In the genomic region with DNA sequence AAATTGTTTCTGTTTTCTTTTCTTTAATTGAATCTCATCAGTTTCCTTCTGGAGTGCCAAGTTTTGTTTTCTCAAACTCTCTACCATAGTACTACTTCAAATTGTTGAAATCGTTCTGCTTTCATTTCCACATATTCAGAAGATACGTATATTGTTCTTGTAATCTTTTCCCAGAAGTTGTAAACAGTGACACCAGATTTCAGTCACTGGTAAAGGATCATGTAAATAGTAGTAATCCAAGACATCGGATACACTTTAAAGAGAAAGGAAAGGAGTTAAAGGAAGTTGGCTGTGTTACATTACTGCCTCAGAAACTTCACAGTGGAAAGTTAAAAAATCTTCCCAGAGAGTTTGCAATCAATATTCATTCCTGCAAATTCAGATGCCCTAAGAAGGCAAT, we compare ENCODE assay signal across 13 cellular contexts.
DNase-seq lines count a peak whose midpoint lies in the region; ATAC-seq and TF ChIP-seq lines count a peak whose summit lies in the region.
"Had no signal": no experiment of that assay in that cellular context is flagged by ENCODE, and none has a peak within 500 bp of the region (broad histone marks: within the 10 kb centered on the region; RNA-seq: fewer than 3 reads in every experiment).

No MANE protein-coding gene starts in this region.

- POLR2A ChIA-PET in activated CD4-positive, alpha-beta T cell treated with anti-CD3 and anti-CD28 coated beads, Interleukin-2, amount 10 ng/mL, durations not matched to agents 7 days and 5 days (lab: Charles Lee), result no interaction called here

- H3K4me1 Mint-ChIP-seq in activated CD4-positive, alpha-beta T cell treated with anti-CD3 and anti-CD28 coated beads, Interleukin-2, amount 10 ng/mL, durations not matched to agents 7 days and 5 days, result peaks cover 15% of the 10 kb centered on the region

- ATAC-seq in heart left ventricle, result no peak
- ATAC-seq in left ventricle myocardium superior, result no peak
- ATAC-seq in upper lobe of right lung, result peak; percentile 50
- no peak for ATAC-seq in GM19023 (IDR thresholded peaks at IDR 0.05; ENCODE audit: unreplicated experiment)
- ATAC-seq in GM21717 (IDR thresholded peaks at IDR 0.05; ENCODE audit: unreplicated experiment), result no peak
- ATAC-seq: foreskin keratinocyte, T-helper 17 cell had no signal

- DNase-seq in heart left ventricle, result no peak
- DNase-seq in left ventricle myocardium superior, result no peak
- DNase-seq in dorsolateral prefrontal cortex, result no peak
- DNase-seq in upper lobe of right lung, result no peak
- DNase-seq in activated CD4-positive, alpha-beta T cell treated with anti-CD3 and anti-CD28 coated beads, Interleukin-2, amount 10 ng/mL, durations not matched to agents 7 days and 5 days, result no peak
- DNase-seq: foreskin keratinocyte, NCI-H146, retina, T-helper 17 cell had no signal

- peaks cover 0 to 7% (median 0%) of the 10 kb centered on the region in 9 donors for H3K36me3 ChIP-seq in heart left ventricle
- H3K36me3 ChIP-seq in muscle layer of duodenum (ENCODE audit: control insufficient read depth in 1 of 2, insufficient read depth in 2 of 2, low read length in 2 of 2), result no peaks in the 10 kb centered on the region
- no peaks in the 10 kb centered on the region for H3K36me3 ChIP-seq in upper lobe of right lung

- H3K4me3 Mint-ChIP-seq in activated CD4-positive, alpha-beta T cell treated with anti-CD3 and anti-CD28 coated beads, Interleukin-2, amount 10 ng/mL, durations not matched to agents 7 days and 5 days, result no peak overlapping the region
- H3K4me3 Mint-ChIP-seq: T-helper 17 cell had no signal

- CTCF ChIA-PET in activated CD4-positive, alpha-beta T cell treated with anti-CD3 and anti-CD28 coated beads, Interleukin-2, amount 10 ng/mL, durations not matched to agents 7 days and 5 days (lab: Charles Lee), result no interaction called here

- peaks cover 20 to 86% (median 67%) of the 10 kb centered on the region in 12 donors for H3K4me1 ChIP-seq in heart left ventricle
- H3K4me1 ChIP-seq in muscle layer of duodenum (ENCODE audit: control insufficient read depth in 1 of 2, insufficient read depth in 2 of 2, low read length in 2 of 2), result peaks cover 19 to 28% of the 10 kb centered on the region in 2 donors
- H3K4me1 ChIP-seq in upper lobe of right lung, result peaks cover 57% of the 10 kb centered on the region
- H3K4me1 ChIP-seq: foreskin keratinocyte had no signal

- H3K4me3 ChIP-seq in heart left ventricle (peak overlapping the region in 3 of 12 donors; percentile 2 to 32 (median 12)), dorsolateral prefrontal cortex (peak overlapping the region in 21 of 59 donors; percentile 0 to 34 (median 11)), muscle layer of duodenum (ENCODE audit: low read depth in 1 of 2, low read length in 2 of 2) (peak overlapping the region in 1 of 2 donors; percentile 9), upper lobe of right lung (peak overlapping the region; percentile 1)
- H3K4me3 ChIP-seq: lung had no signal

- no peaks in the 10 kb centered on the region for H3K9me3 Mint-ChIP-seq in activated CD4-positive, alpha-beta T cell treated with anti-CD3 and anti-CD28 coated beads, Interleukin-2, amount 10 ng/mL, durations not matched to agents 7 days and 5 days

- H3K36me3 Mint-ChIP-seq in activated CD4-positive, alpha-beta T cell treated with anti-CD3 and anti-CD28 coated beads, Interleukin-2, amount 10 ng/mL, durations not matched to agents 7 days and 5 days (ENCODE audit: low read depth), result peaks cover 5% of the 10 kb centered on the region

- H3K27ac ChIP-seq in heart left ventricle (peak overlapping the region; percentile 2 to 84 (median 80)), dorsolateral prefrontal cortex (peak overlapping the region; percentile 38 to 98 (median 94)), muscle layer of duodenum (ENCODE audit: low read length) (peak overlapping the region; percentile 58), upper lobe of right lung (peak overlapping the region; percentile 27)
- H3K27ac ChIP-seq: foreskin keratinocyte had no signal

- no peak for TF ChIP-seq POLR2A in heart left ventricle (IDR thresholded peaks at IDR 0.05)

- H3K27me3 Mint-ChIP-seq in activated CD4-positive, alpha-beta T cell treated with anti-CD3 and anti-CD28 coated beads, Interleukin-2, amount 10 ng/mL, durations not matched to agents 7 days and 5 days, result no peaks in the 10 kb centered on the region

- WGBS in heart left ventricle, 4 donors, result 40 to 48% (median 42%) methylated on average over 3 of the region's 3 CpGs

- no peak overlapping the region for H3K27ac Mint-ChIP-seq in activated CD4-positive, alpha-beta T cell treated with anti-CD3 and anti-CD28 coated beads, Interleukin-2, amount 10 ng/mL, durations not matched to agents 7 days and 5 days
- H3K27ac Mint-ChIP-seq: T-helper 17 cell had no signal

- H3K9me3 ChIP-seq in heart left ventricle (no peaks in the 10 kb centered on the region), muscle layer of duodenum (ENCODE audit: control insufficient read depth in 1 of 2, low read length in 2 of 2) (no peaks in the 10 kb centered on the region), upper lobe of right lung (no peaks in the 10 kb centered on the region)

- TF ChIP-seq CTCF in heart left ventricle (IDR thresholded peaks at IDR 0.05) (no peak), dorsolateral prefrontal cortex (IDR thresholded peaks at IDR 0.05 in 54 of 56, conservative IDR thresholded peaks at IDR 0.05 in 2 of 56; ENCODE audit: low read depth in 1 of 56, partially characterized antibody in 56 of 56) (no peak), upper lobe of right lung (IDR thresholded peaks at IDR 0.05) (no peak)

- H3K27me3 ChIP-seq in heart left ventricle, result no peaks in the 10 kb centered on the region
- no peaks in the 10 kb centered on the region for H3K27me3 ChIP-seq in dorsolateral prefrontal cortex
- H3K27me3 ChIP-seq in muscle layer of duodenum (ENCODE audit: low read depth, low read length), result no peaks in the 10 kb centered on the region
- H3K27me3 ChIP-seq in upper lobe of right lung, result no peaks in the 10 kb centered on the region
- H3K27me3 ChIP-seq: foreskin keratinocyte had no signal

- intact Hi-C loops in heart left ventricle (cut with DNase I) (loop anchor here in 4 of 10 donors (2.0 to 10.0 kb wide), 4 partner anchors 26 to 68 kb away; partner anchors contain the start of gene RGL1 (in 2 of the 4)), left ventricle myocardium superior (cut with micrococcal nuclease) (no loop called here), dorsolateral prefrontal cortex (cut with DNase I) (loop anchor here in 1 of 2 donors (5.0 kb wide), 3 partner anchors 35 to 65 kb away; partner anchors contain the start of gene RGL1), upper lobe of right lung (cut with DNase I) (no loop called here)

Comparison
In these comparisons a context has a peak if more than half of its experiments do, and no peak if none do; other contexts are left out.
1. H3K27ac ChIP-seq: peak in every context shown above with its lines; median percentile 94 in dorsolateral prefrontal cortex; 80 in heart left ventricle; 58 in muscle layer of duodenum; 27 in upper lobe of right lung.